13 cellular contexts compared by ENCODE assay signal in the genomic region with DNA sequence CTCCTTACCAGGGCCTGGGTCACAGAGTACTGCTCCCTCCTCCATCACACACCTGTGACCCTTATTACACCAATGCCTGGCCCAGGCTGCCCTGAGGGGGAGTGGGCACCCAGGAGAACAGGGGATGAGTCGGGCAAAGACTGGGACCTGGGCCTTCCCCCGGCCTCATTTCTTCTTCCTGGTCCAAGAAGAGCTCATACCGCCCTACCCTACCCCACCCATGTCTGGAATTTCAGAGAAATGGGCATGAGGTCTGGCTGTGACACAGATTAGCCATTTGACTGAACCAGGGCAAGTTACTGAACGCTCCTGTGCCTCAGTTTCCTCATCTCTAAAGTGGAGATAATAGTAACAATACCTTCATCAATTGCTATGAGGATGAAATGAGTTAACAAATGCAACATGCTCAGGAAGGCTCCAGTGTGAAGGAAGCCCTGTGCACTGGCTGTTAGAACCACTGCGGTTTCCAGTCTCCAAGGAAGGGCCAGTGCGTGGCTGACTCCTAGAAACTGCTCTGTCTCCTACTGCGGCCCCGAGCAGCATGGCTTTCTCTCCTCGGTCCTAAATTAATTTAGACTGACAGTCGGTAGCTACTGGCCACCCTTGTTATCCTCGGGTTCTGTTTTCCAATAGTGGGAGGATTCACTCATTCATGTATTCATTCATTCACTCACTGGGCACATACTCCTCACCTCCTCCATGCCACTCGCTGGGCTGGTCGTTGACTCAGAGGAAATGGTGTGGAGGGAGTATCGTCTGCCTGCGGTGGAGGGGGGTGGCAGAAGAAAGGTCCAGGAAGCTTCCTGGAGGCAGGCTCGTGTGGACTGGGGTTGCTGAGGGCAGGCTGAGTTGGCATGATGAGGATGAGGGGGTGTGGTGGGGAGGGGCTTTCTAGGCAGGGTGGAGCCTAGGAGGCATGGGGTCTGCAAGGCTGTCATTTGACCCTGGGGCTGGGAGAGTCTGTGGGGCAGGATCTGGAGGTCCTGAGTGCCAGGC.
DNase-seq lines count a peak whose midpoint lies in the region; ATAC-seq and TF ChIP-seq lines count a peak whose summit lies in the region.
"Had no signal": no experiment of that assay in that cellular context is flagged by ENCODE, and none has a peak within 500 bp of the region (broad histone marks: within the 10 kb centered on the region; RNA-seq: fewer than 3 reads in every experiment).

No MANE protein-coding gene starts in this region.

- in situ Hi-C loops in Caki2 (cut with HindIII; ENCODE audit: low pct_unique_long_range_greater_than_20kb, low sequenced_read_pairs): no loop called here

- peak overlapping the region; percentile 88 for H3K27ac Mint-ChIP-seq in osteocyte (ENCODE audit: unreplicated experiment)
- no peak overlapping the region for H3K27ac Mint-ChIP-seq in activated CD4-positive, alpha-beta T cell treated with anti-CD3 and anti-CD28 coated beads, Interleukin-2, amount 10 ng/mL, durations not matched to agents 24 days and 14 days
- H3K27ac Mint-ChIP-seq in activated CD8-positive, alpha-beta T cell treated with anti-CD3 and anti-CD28 coated beads, Interleukin-2, amount 10 ng/mL, durations not matched to agents 7 days and 5 days: no peak overlapping the region

- DNase-seq in Caki2 (ENCODE audit: low read depth): peak; percentile 50
- DNase-seq in MG63: peak; percentile 79
- no peak for DNase-seq in osteocyte (ENCODE audit: extremely low spot score, unreplicated experiment)
- no peak for DNase-seq in islet precursor cell
- DNase-seq in activated CD4-positive, alpha-beta T cell treated with anti-CD3 and anti-CD28 coated beads, Interleukin-2, amount 10 ng/mL, durations not matched to agents 24 days and 14 days: no peak
- no peak for DNase-seq in activated CD8-positive, alpha-beta T cell treated with anti-CD3 and anti-CD28 coated beads, Interleukin-2, amount 10 ng/mL, durations not matched to agents 7 days and 5 days
- DNase-seq: activated gamma-delta T cell; effector CD4-positive, alpha-beta T cell; NK-92 treated with Interleukin-12 subunit alpha and Interleukin-12 subunit beta, amount 100 ng/mL, for 24 hours had no signal

- H3K9me3 Mint-ChIP-seq in osteocyte (ENCODE audit: unreplicated experiment): no peaks in the 10 kb centered on the region
- no peaks in the 10 kb centered on the region for H3K9me3 Mint-ChIP-seq in activated CD4-positive, alpha-beta T cell treated with anti-CD3 and anti-CD28 coated beads, Interleukin-2, amount 10 ng/mL, durations not matched to agents 24 days and 14 days
- no peaks in the 10 kb centered on the region for H3K9me3 Mint-ChIP-seq in activated CD8-positive, alpha-beta T cell treated with anti-CD3 and anti-CD28 coated beads, Interleukin-2, amount 10 ng/mL, durations not matched to agents 7 days and 5 days (ENCODE audit: insufficient read depth)

- peak overlapping the region; percentile 71 to 77 for H3K27ac ChIP-seq in esophagus (ENCODE audit: low read depth in 2 of 2, low read length in 1 of 2)
- H3K27ac ChIP-seq: psoas muscle, VCaP had no signal

- no peaks in the 10 kb centered on the region for H3K36me3 Mint-ChIP-seq in osteocyte (ENCODE audit: unreplicated experiment)
- no peaks in the 10 kb centered on the region for H3K36me3 Mint-ChIP-seq in activated CD4-positive, alpha-beta T cell treated with anti-CD3 and anti-CD28 coated beads, Interleukin-2, amount 10 ng/mL, durations not matched to agents 24 days and 14 days (ENCODE audit: low read depth)
- no peaks in the 10 kb centered on the region for H3K36me3 Mint-ChIP-seq in activated CD8-positive, alpha-beta T cell treated with anti-CD3 and anti-CD28 coated beads, Interleukin-2, amount 10 ng/mL, durations not matched to agents 7 days and 5 days (ENCODE audit: low read depth)

- peaks cover 2% of the 10 kb centered on the region; the same call in 1 of the 2 replicates for H3K36me3 ChIP-seq in MG63
- H3K36me3 ChIP-seq in esophagus (ENCODE audit: control insufficient read depth in 2 of 2, insufficient read depth in 2 of 2, low read length in 1 of 2): no peaks in the 10 kb centered on the region

- H3K27me3 ChIP-seq in MG63 (no peaks in the 10 kb centered on the region), esophagus (ENCODE audit: control insufficient read depth in 1 of 2, insufficient read depth in 2 of 2, low read length in 2 of 2) (no peaks in the 10 kb centered on the region)

- TF ChIP-seq CTCF in osteocyte (IDR thresholded peaks at IDR 0.05): no peak

- H3K4me3 ChIP-seq in MG63 (no peak overlapping the region), esophagus (ENCODE audit: low read depth in 1 of 2, low read length in 2 of 2) (no peak overlapping the region)
- H3K4me3 ChIP-seq: psoas muscle had no signal

- no peak for TF ChIP-seq POLR2A in GM18505 (IDR thresholded peaks at IDR 0.05; ENCODE audit: borderline replicate concordance, extremely low read depth, insufficient read depth, insufficient read length)

- H3K9me3 ChIP-seq in MG63 (no peaks in the 10 kb centered on the region), esophagus (ENCODE audit: control insufficient read depth in 2 of 2, insufficient read depth in 1 of 2, low read depth in 1 of 2, low read length in 1 of 2) (peaks cover 0 to 4% of the 10 kb centered on the region in 2 donors)
- H3K9me3 ChIP-seq: psoas muscle had no signal

- CTCF ChIA-PET in activated CD8-positive, alpha-beta T cell treated with anti-CD3 and anti-CD28 coated beads, Interleukin-2, amount 10 ng/mL, durations not matched to agents 7 days and 5 days (lab: Charles Lee): no interaction called here

- peaks cover 62% of the 10 kb centered on the region for H3K4me1 Mint-ChIP-seq in osteocyte (ENCODE audit: unreplicated experiment)
- H3K4me1 Mint-ChIP-seq in activated CD4-positive, alpha-beta T cell treated with anti-CD3 and anti-CD28 coated beads, Interleukin-2, amount 10 ng/mL, durations not matched to agents 24 days and 14 days: no peaks in the 10 kb centered on the region
- no peaks in the 10 kb centered on the region for H3K4me1 Mint-ChIP-seq in activated CD8-positive, alpha-beta T cell treated with anti-CD3 and anti-CD28 coated beads, Interleukin-2, amount 10 ng/mL, durations not matched to agents 7 days and 5 days (ENCODE audit: low read depth)

- H3K27me3 Mint-ChIP-seq in osteocyte (ENCODE audit: unreplicated experiment): no peaks in the 10 kb centered on the region
- H3K27me3 Mint-ChIP-seq in activated CD4-positive, alpha-beta T cell treated with anti-CD3 and anti-CD28 coated beads, Interleukin-2, amount 10 ng/mL, durations not matched to agents 24 days and 14 days: no peaks in the 10 kb centered on the region
- no peaks in the 10 kb centered on the region for H3K27me3 Mint-ChIP-seq in activated CD8-positive, alpha-beta T cell treated with anti-CD3 and anti-CD28 coated beads, Interleukin-2, amount 10 ng/mL, durations not matched to agents 7 days and 5 days (ENCODE audit: low read depth)

- peaks cover 5 to 22% of the 10 kb centered on the region in 2 donors for H3K4me1 ChIP-seq in esophagus (ENCODE audit: control insufficient read depth in 2 of 2, insufficient read depth in 2 of 2, low read length in 1 of 2)

- WGBS in esophagus, 2 donors: 67 to 74% methylated on average over 16 of the region's 16 CpGs

- ATAC-seq in GM18505 (IDR thresholded peaks at IDR 0.05; ENCODE audit: unreplicated experiment): no peak
- no peak for ATAC-seq in activated CD8-positive, alpha-beta T cell treated with anti-CD3 and anti-CD28 coated beads, Interleukin-2, amount 10 ng/mL, durations not matched to agents 7 days and 5 days
- ATAC-seq: psoas muscle had no signal

- intact Hi-C loops in activated CD4-positive, alpha-beta T cell treated with anti-CD3 and anti-CD28 coated beads, Interleukin-2, amount 10 ng/mL, durations not matched to agents 24 days and 14 days (cut with micrococcal nuclease): no loop called here

- no peak overlapping the region for H3K4me3 Mint-ChIP-seq in osteocyte (ENCODE audit: unreplicated experiment)
- H3K4me3 Mint-ChIP-seq in activated CD4-positive, alpha-beta T cell treated with anti-CD3 and anti-CD28 coated beads, Interleukin-2, amount 10 ng/mL, durations not matched to agents 24 days and 14 days: no peak overlapping the region
- H3K4me3 Mint-ChIP-seq in activated CD8-positive, alpha-beta T cell treated with anti-CD3 and anti-CD28 coated beads, Interleukin-2, amount 10 ng/mL, durations not matched to agents 7 days and 5 days: no peak overlapping the region

- POLR2A ChIA-PET in activated CD8-positive, alpha-beta T cell treated with anti-CD3 and anti-CD28 coated beads, Interleukin-2, amount 10 ng/mL, durations not matched to agents 7 days and 5 days (lab: Charles Lee): interaction anchor here (0.6 kb wide), 1 partner anchor 293 kb away, joined by 3 read pairs; no protein-coding TSS in a partner anchor

Comparison
In these comparisons a context has a peak if more than half of its experiments do, and no peak if none do; other contexts are left out.
1. DNase-seq: peak in Caki2 (single experiment) and MG63 (single experiment); none in osteocyte (single experiment), islet precursor cell (single experiment), activated CD4-positive, alpha-beta T cell treated with anti-CD3 and anti-CD28 coated beads, Interleukin-2, amount 10 ng/mL, durations not matched to agents 24 days and 14 days (single experiment) and activated CD8-positive, alpha-beta T cell treated with anti-CD3 and anti-CD28 coated beads, Interleukin-2, amount 10 ng/mL, durations not matched to agents 7 days and 5 days (single experiment).